8 cellular contexts compared by ENCODE assay signal in the genomic region with DNA sequence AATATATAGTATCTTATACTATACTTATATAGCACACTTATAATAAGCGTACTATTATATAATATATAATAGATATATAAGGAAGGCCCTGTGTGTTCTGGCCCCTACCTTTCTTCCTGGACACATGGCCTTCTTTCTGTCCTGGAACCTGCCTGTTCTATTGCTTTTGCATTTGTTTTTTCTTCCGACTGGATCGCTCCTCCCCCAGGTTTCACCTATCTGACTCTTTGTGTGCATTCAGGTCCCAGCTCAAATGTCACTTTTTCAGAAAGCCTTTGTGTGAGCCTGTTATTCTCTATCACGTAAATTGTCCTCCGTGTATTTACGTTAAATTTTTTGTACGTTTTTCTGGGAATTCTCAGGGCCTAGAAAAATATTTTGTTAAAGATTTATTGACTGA. TPM values are rescaled to one million over a fixed set of nuclear protein-coding genes. Genes with fewer than 3 reads are reported as not detected.
DNase-seq lines count a peak whose midpoint lies in the region; ATAC-seq, FAIRE-seq and TF ChIP-seq lines count a peak whose summit lies in the region.

No MANE protein-coding gene starts in this region.

- POLR2A ChIA-PET in HEK293T (lab: Yijun Ruan, JAX): interaction anchor here (0.7 to 2.7 kb wide), 9 partner anchors 9 to 73 kb away, joined by 3 to 10 read pairs (median 4); a partner anchor contains a TSS

- H3K36me3 ChIP-seq in DOHH2 (ENCODE audit: control insufficient read depth, low read length) (peaks cover 17% of the 10 kb centered on the region), endodermal cell (ENCODE audit: control insufficient read depth, insufficient read depth, low read length) (no peaks in the 10 kb centered on the region), pancreas (no peaks in the 10 kb centered on the region)

- CTCF ChIA-PET in HEK293T (lab: Yijun Ruan, JAX): no interaction called here

- H3K4me1 ChIP-seq in DOHH2 (ENCODE audit: control insufficient read depth, low read length) (peaks cover 20% of the 10 kb centered on the region), endodermal cell (ENCODE audit: control insufficient read depth, insufficient read depth, low read length) (no peaks in the 10 kb centered on the region), pancreas (peaks cover 4 to 11% (median 6%) of the 10 kb centered on the region in 3 donors)

- peak overlapping the region; percentile 85 for H3K4me3 Mint-ChIP-seq in endodermal cell

- H3K4me2 ChIP-seq in DOHH2 (ENCODE audit: low read length): peak overlapping the region; percentile 81

- peak overlapping the region; percentile 93 for H3K27ac Mint-ChIP-seq in endodermal cell

- no peaks in the 10 kb centered on the region for H3K9me2 ChIP-seq in DOHH2 (replicated peaks; ENCODE audit: control insufficient read depth, low read length)

- no peaks in the 10 kb centered on the region for H3K36me3 Mint-ChIP-seq in endodermal cell (ENCODE audit: low read depth)

- H3K27me3 ChIP-seq in DOHH2 (ENCODE audit: control insufficient read depth, low read length) (no peaks in the 10 kb centered on the region), endodermal cell (ENCODE audit: control insufficient read depth, insufficient read depth, low read length, poor library complexity, severe bottlenecking) (no peaks in the 10 kb centered on the region), pancreas (no peaks in the 10 kb centered on the region)

- peaks cover 13% of the 10 kb centered on the region for H3K4me1 Mint-ChIP-seq in endodermal cell

- no peaks in the 10 kb centered on the region for H4K20me1 ChIP-seq in DOHH2 (ENCODE audit: control insufficient read depth, insufficient read depth, low read depth, low read length)

- no peak for FAIRE-seq in pancreas (lab: Jason Lieb, UNC)

- no peaks in the 10 kb centered on the region for H3K9me3 Mint-ChIP-seq in endodermal cell

- TF ChIP-seq CTCF in DOHH2 (IDR thresholded peaks at IDR 0.05; ENCODE audit: low read depth, low read length, poor library complexity, severe bottlenecking) (no peak), endodermal cell (conservative IDR thresholded peaks at IDR 0.05) (no peak), pancreas (IDR thresholded peaks at IDR 0.05) (no peak)

- H3K4me3 ChIP-seq in DOHH2 (ENCODE audit: low read length) (peak overlapping the region; percentile 91), endodermal cell (ENCODE audit: low read length) (peak overlapping the region; percentile 82), pancreas (peak overlapping the region; percentile 21 to 90 (median 77))

- H3K79me2 ChIP-seq in DOHH2 (ENCODE audit: control insufficient read depth, low read length): peaks cover 31% of the 10 kb centered on the region

- H3F3A ChIP-seq in DOHH2 (ENCODE audit: control insufficient read depth, insufficient read depth): peaks cover 21% of the 10 kb centered on the region

- WGBS in endodermal cell (ENCODE audit: insufficient coverage in 1 of 2, insufficient read length in 1 of 2), 2 experiments: 44 to 46% methylated on average over 6 of the region's 7 CpGs
- 3 to 8% methylated on average over 7 of the region's 7 CpGs for WGBS in pancreas, 2 donors

- peak; percentile 36 to 56 for DNase-seq in NCI-H526 (lab: John Stamatoyannopoulos, UW)
- no peak for DNase-seq in endodermal cell
- DNase-seq in pancreas: peak in 1 of 6 donors; percentile 40
- no peak for DNase-seq in 8988T
- no peak for DNase-seq in occipital lobe (lab: John Stamatoyannopoulos, UW)
- DNase-seq in HEK293T (ENCODE audit: extremely low spot score): no peak

- intact Hi-C loops in pancreas (cut with DNase I): no loop called here

- no peaks in the 10 kb centered on the region for H3K27me3 Mint-ChIP-seq in endodermal cell (ENCODE audit: insufficient read depth)

- peak overlapping the region; percentile 95 for H3K27ac ChIP-seq in DOHH2 (ENCODE audit: low read depth, low read length)
- peak overlapping the region; percentile 42 for H3K27ac ChIP-seq in endodermal cell (ENCODE audit: low read depth, low read length)
- peak overlapping the region; percentile 95 to 99 (median 98) for H3K27ac ChIP-seq in pancreas

- H3K9me3 ChIP-seq in DOHH2 (ENCODE audit: control insufficient read depth, insufficient read depth, low read length) (no peaks in the 10 kb centered on the region), endodermal cell (ENCODE audit: control insufficient read depth, low read length) (no peaks in the 10 kb centered on the region), pancreas (no peaks in the 10 kb centered on the region)

- ATAC-seq in pancreas (no peak), GM21717 (IDR thresholded peaks at IDR 0.05; ENCODE audit: unreplicated experiment) (no peak)

- peak overlapping the region; percentile 40 for H3K9ac ChIP-seq in endodermal cell (ENCODE audit: extremely low read depth, low read length, poor library complexity, severe bottlenecking)

TF ChIP-seq in HEK293T, 16 proteins besides CTCF, POLR2A, EP300 and RAD21:
- TF ChIP-seq CTBP1 (IDR thresholded peaks at IDR 0.05; ENCODE audit: borderline replicate concordance) (no peak), SP1 (IDR thresholded peaks at IDR 0.05) (no peak), NFRKB (IDR thresholded peaks at IDR 0.05) (no peak), FOXM1 (IDR thresholded peaks at IDR 0.05; ENCODE audit: borderline replicate concordance) (no peak), LEF1 (IDR thresholded peaks at IDR 0.05; ENCODE audit: borderline replicate concordance) (no peak), SUZ12 (IDR thresholded peaks at IDR 0.05) (no peak), BHLHE40 (IDR thresholded peaks at IDR 0.05; ENCODE audit: borderline replicate concordance) (no peak), FOXK2 (IDR thresholded peaks at IDR 0.05) (no peak), ELF4 (IDR thresholded peaks at IDR 0.05) (no peak), TARDBP (IDR thresholded peaks at IDR 0.05) (no peak), FOXA1 (IDR thresholded peaks at IDR 0.05) (no peak), HDGF (IDR thresholded peaks at IDR 0.05; ENCODE audit: borderline replicate concordance) (no peak), ARNT (IDR thresholded peaks at IDR 0.05) (no peak), L3MBTL2 (conservative IDR thresholded peaks at IDR 0.05) (no peak; the same call in 1 of the 2 replicates), ZNF384 (IDR thresholded peaks at IDR 0.05) (no peak)
- TF ChIP-seq, protein P1, sequence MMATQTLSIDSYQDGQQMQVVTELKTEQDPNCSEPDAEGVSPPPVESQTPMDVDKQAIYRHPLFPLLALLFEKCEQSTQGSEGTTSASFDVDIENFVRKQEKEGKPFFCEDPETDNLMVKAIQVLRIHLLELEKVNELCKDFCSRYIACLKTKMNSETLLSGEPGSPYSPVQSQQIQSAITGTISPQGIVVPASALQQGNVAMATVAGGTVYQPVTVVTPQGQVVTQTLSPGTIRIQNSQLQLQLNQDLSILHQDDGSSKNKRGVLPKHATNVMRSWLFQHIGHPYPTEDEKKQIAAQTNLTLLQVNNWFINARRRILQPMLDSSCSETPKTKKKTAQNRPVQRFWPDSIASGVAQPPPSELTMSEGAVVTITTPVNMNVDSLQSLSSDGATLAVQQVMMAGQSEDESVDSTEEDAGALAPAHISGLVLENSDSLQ (IDR thresholded peaks at IDR 0.05): no peak

RNA-seq across cellular contexts. Expression of a gene that starts 2.9 kb away (rescaled TPM):
- 10 to 100 TPM; 27.7 to 32.7 TPM for total RNA-seq in endodermal cell
- polyA plus RNA-seq in endodermal cell (2013, experiment 1 of 2): 55.6 TPM
- 46.3 TPM for polyA plus RNA-seq in endodermal cell (2013, experiment 2 of 2)
- total RNA-seq in pancreas: 100 to 1,000 TPM in 1 of 6 donors, 10 to 100 TPM in 5; 65.2 to 106 (median 76.7) TPM
- polyA plus RNA-seq in pancreas: 10 to 100 TPM; 42.2 to 53.2 TPM
- total RNA-seq in occipital lobe: 23.4 TPM

Comparison
In these comparisons a context has a peak if more than half of its experiments do, and no peak if none do; other contexts are left out.
1. H3K27ac ChIP-seq: peak in every context shown above with its lines; median percentile 98 in pancreas; 95 in DOHH2; 42 in endodermal cell.
2. DNase-seq: peak in NCI-H526 (2 of 2); none in endodermal cell (single experiment), 8988T (single experiment), occipital lobe (single experiment) and HEK293T (single experiment).
3. Peak in every context shown above with its lines, with median percentiles within 50 percentile points of each other: H3K4me3 ChIP-seq.